23 cellular contexts compared by ENCODE assay signal in genomic region chr15:95286316-95286880, GRCh38.
DNase-seq lines count a peak whose midpoint lies in the region; ATAC-seq and TF ChIP-seq lines count a peak whose summit lies in the region.
"Had no signal": no experiment of that assay in that cellular context is flagged by ENCODE, and none has a peak within 500 bp of the region (broad histone marks: within the 10 kb centered on the region; RNA-seq: fewer than 3 reads in every experiment).

No MANE protein-coding gene starts in this region.

- peak overlapping the region; percentile 54 for H3K27ac ChIP-seq in left ventricle myocardium inferior (replicated peaks)
- H3K27ac ChIP-seq in right cardiac atrium (ENCODE audit: low read length) = no peak overlapping the region
- no peak overlapping the region for H3K27ac ChIP-seq in iPS-20b (ENCODE audit: low read length)
- H3K27ac ChIP-seq: ascending aorta, pancreas, thoracic aorta had no signal

- no peak for TF ChIP-seq CTCF in left ventricle myocardium inferior (IDR thresholded peaks at IDR 0.05; ENCODE audit: borderline replicate concordance)

- H3K36me3 ChIP-seq in left ventricle myocardium inferior (no peaks in the 10 kb centered on the region), iPS-20b (ENCODE audit: insufficient read depth, low read depth, low read length) (no peaks in the 10 kb centered on the region)
- H3K36me3 ChIP-seq: ascending aorta, BE2C, pancreas, thoracic aorta had no signal

- peaks cover 3% of the 10 kb centered on the region for H3K4me1 ChIP-seq in left ventricle myocardium inferior
- H3K4me1 ChIP-seq in right cardiac atrium (ENCODE audit: control insufficient read depth, insufficient read depth, low read length) = no peaks in the 10 kb centered on the region
- peaks cover 25% of the 10 kb centered on the region; the same call in 1 of the 2 replicates for H3K4me1 ChIP-seq in iPS-20b (ENCODE audit: insufficient read depth, low read length)
- H3K4me1 ChIP-seq: BE2C, Caco-2, pancreas had no signal

- H3K4me3 ChIP-seq in left ventricle myocardium inferior = no peak overlapping the region
- H3K4me3 ChIP-seq in right cardiac atrium (ENCODE audit: low read length) = no peak overlapping the region
- H3K4me3 ChIP-seq in iPS-20b (ENCODE audit: low read length) = peak overlapping the region; percentile 41; the same call in 1 of the 2 replicates
- H3K4me3 ChIP-seq: ascending aorta, pancreas, thoracic aorta had no signal

- H3K9me3 ChIP-seq in left ventricle myocardium inferior (replicated peaks) = no peaks in the 10 kb centered on the region
- no peaks in the 10 kb centered on the region for H3K9me3 ChIP-seq in right cardiac atrium (ENCODE audit: control insufficient read depth, low read length)
- no peaks in the 10 kb centered on the region for H3K9me3 ChIP-seq in iPS-20b (ENCODE audit: insufficient read depth, low read depth, low read length)
- H3K9me3 ChIP-seq: ascending aorta, BE2C, Caco-2, pancreas, thoracic aorta had no signal

- peak overlapping the region; percentile 37; the same call in 1 of the 2 replicates for H3K9ac ChIP-seq in iPS-20b (ENCODE audit: low read depth, low read length)

- WGBS in right cardiac atrium = 61% methylated on average over 10 of the region's 10 CpGs

- H3K27me3 ChIP-seq in left ventricle myocardium inferior (ENCODE audit: low read depth) = no peaks in the 10 kb centered on the region
- H3K27me3 ChIP-seq in right cardiac atrium (ENCODE audit: control insufficient read depth, insufficient read depth) = no peaks in the 10 kb centered on the region
- no peaks in the 10 kb centered on the region; the same call in 1 of the 2 replicates for H3K27me3 ChIP-seq in iPS-20b (ENCODE audit: insufficient read depth, low read length)
- H3K27me3 ChIP-seq: ascending aorta, BE2C, pancreas had no signal

- no peak for ATAC-seq in right cardiac atrium
- ATAC-seq in HG02885 (IDR thresholded peaks at IDR 0.05; ENCODE audit: poor library complexity, unreplicated experiment) = no peak
- ATAC-seq: activated CD4-positive, CD25-positive, alpha-beta regulatory T cell treated with anti-CD3 and anti-CD28 coated beads, Interleukin-2, amount 50 U/mL, for 24 hours; activated CD8-positive, alpha-beta T cell treated with anti-CD3 and anti-CD28 coated beads, Interleukin-2, amount 10 ng/mL, durations not matched to agents 7 days and 5 days; activated T-cell treated with anti-CD3 and anti-CD28 coated beads, Interleukin-2, amount 50 U/mL, for 72 hours; effector memory CD8-positive, alpha-beta T cell; HCT116; left ventricle myocardium superior; pancreas had no signal

- DNase-seq in left ventricle myocardium inferior = no peak
- DNase-seq in right cardiac atrium = no peak
- DNase-seq in retina = peak; percentile 59
- no peak for DNase-seq in OCI-M1 (lab: John Stamatoyannopoulos, UW)
- DNase-seq in DMS153 treated with DMSO at 0.1 percent for 48 hours (lab: John Stamatoyannopoulos, UW; ENCODE audit: unreplicated experiment) = no peak
- DNase-seq in islet precursor cell = no peak
- DNase-seq: activated CD8-positive, alpha-beta T cell treated with anti-CD3 and anti-CD28 coated beads, Interleukin-2, amount 10 ng/mL, durations not matched to agents 7 days and 5 days; activated T-cell treated with anti-CD3 and anti-CD28 coated beads, Interleukin-2, amount 50 U/mL, for 72 hours; BE2C; Caco-2; cerebellar nuclear complex; effector memory CD8-positive, alpha-beta T cell; glutamatergic neuron; left ventricle myocardium superior; NCI-H1417 treated with DMSO at 0.1 percent for 48 hours; NCI-H510A treated with DMSO at 0.1 percent for 48 hours; pancreas had no signal

- intact Hi-C loops in left ventricle myocardium inferior (cut with micrococcal nuclease) (no loop called here), right cardiac atrium (cut with DNase I) (loop anchor here in 2 of 4 donors (10.0 kb wide), 2 partner anchors 1038 to 1058 kb away; no protein-coding TSS in a partner anchor)
